In genomic region chr16:71817690-71818089, GRCh38 we compare ENCODE assay signal across 12 cellular contexts. TPM values are rescaled to one million over a fixed set of nuclear protein-coding genes. Genes with fewer than 3 reads are reported as not detected.
DNase-seq lines count a peak whose midpoint lies in the region; ATAC-seq, FAIRE-seq and TF ChIP-seq lines count a peak whose summit lies in the region.
"Had no signal": no experiment of that assay in that cellular context is flagged by ENCODE, and none has a peak within 500 bp of the region (broad histone marks: within the 10 kb centered on the region; RNA-seq: fewer than 3 reads in every experiment).

No MANE protein-coding gene starts in this region.

- H3K79me2 ChIP-seq in keratinocyte (ENCODE audit: control insufficient read depth, insufficient read depth, low read length): no peaks in the 10 kb centered on the region

- DNase-seq in Right ventricle myocardium inferior (ENCODE audit: missing footprints) (no peak), cardiac septum (ENCODE audit: low spot score) (no peak), keratinocyte (ENCODE audit: low read depth, low spot score) (no peak), aorta (no peak), COR-L47 (lab: John Stamatoyannopoulos, UW) (no peak), globus pallidus (ENCODE audit: low spot score) (no peak)
- no peak for DNase-seq in activated CD8-positive, alpha-beta T cell treated with anti-CD3 and anti-CD28 coated beads for 36 hours
- DNase-seq in stimulated activated CD4-positive, alpha-beta T cell treated with anti-CD3 and anti-CD28 coated beads, Interleukin-12 subunit alpha, Interleukin-12 subunit beta, amount 100 ng/mL, for 4 hours: no peak
- DNase-seq: hippocampal formation, NCI-H748 treated with DMSO at 0.1 percent for 48 hours, nephron progenitor cell had no signal

- intact Hi-C loops in Right ventricle myocardium inferior (cut with DNase I) (no loop called here), cardiac septum (cut with DNase I) (no loop called here), aorta (cut with DNase I) (loop anchor here in 1 of 2 donors (2.0 kb wide), 1 partner anchor 27 kb away; the partner anchor contains the start of gene ATXN1L)
- intact Hi-C loops in activated CD8-positive, alpha-beta T cell treated with anti-CD3 and anti-CD28 coated beads for 36 hours (cut with micrococcal nuclease): no loop called here

- H3K4me2 ChIP-seq in keratinocyte (ENCODE audit: control insufficient read depth, extremely low read depth, insufficient read depth, low read depth, low read length): peak overlapping the region; percentile 41

- H2AFZ ChIP-seq in keratinocyte (ENCODE audit: control insufficient read depth, low read length): peak overlapping the region; percentile 88

- peaks cover 14% of the 10 kb centered on the region for H3K4me1 Mint-ChIP-seq in activated CD8-positive, alpha-beta T cell treated with anti-CD3 and anti-CD28 coated beads for 36 hours (ENCODE audit: low read depth)

- POLR2A ChIA-PET in activated CD8-positive, alpha-beta T cell treated with anti-CD3 and anti-CD28 coated beads for 36 hours (lab: Charles Lee): no interaction called here

- H3K27ac Mint-ChIP-seq in activated CD8-positive, alpha-beta T cell treated with anti-CD3 and anti-CD28 coated beads for 36 hours: peak overlapping the region; percentile 79
- H3K27ac Mint-ChIP-seq: nephron progenitor cell had no signal

- H3K9me1 ChIP-seq in keratinocyte (ENCODE audit: control insufficient read depth, extremely low read depth, insufficient read depth, low read length): no peaks in the 10 kb centered on the region

- H3K27me3 ChIP-seq in keratinocyte (ENCODE audit: control insufficient read depth, extremely low read depth, insufficient read depth, low read length): no peaks in the 10 kb centered on the region
- H3K27me3 ChIP-seq in aorta (ENCODE audit: control insufficient read depth in 1 of 2, insufficient read depth in 2 of 2, low read length in 1 of 2): no peaks in the 10 kb centered on the region

- no peaks in the 10 kb centered on the region for H3K9me3 Mint-ChIP-seq in activated CD8-positive, alpha-beta T cell treated with anti-CD3 and anti-CD28 coated beads for 36 hours

- peak overlapping the region; percentile 28 for H3K4me3 Mint-ChIP-seq in activated CD8-positive, alpha-beta T cell treated with anti-CD3 and anti-CD28 coated beads for 36 hours
- H3K4me3 Mint-ChIP-seq: nephron progenitor cell had no signal

- no peaks in the 10 kb centered on the region for H3K36me3 Mint-ChIP-seq in activated CD8-positive, alpha-beta T cell treated with anti-CD3 and anti-CD28 coated beads for 36 hours (ENCODE audit: low read depth)

- CTCF ChIA-PET in activated CD8-positive, alpha-beta T cell treated with anti-CD3 and anti-CD28 coated beads for 36 hours (lab: Charles Lee): interaction anchor here (1.1 to 1.4 kb wide), 2 partner anchors 10 to 64 kb away, joined by 3 to 4 read pairs; no protein-coding TSS in a partner anchor

- no peaks in the 10 kb centered on the region for H3K9me3 ChIP-seq in keratinocyte (ENCODE audit: control insufficient read depth, low read depth, low read length)
- no peaks in the 10 kb centered on the region for H3K9me3 ChIP-seq in aorta (ENCODE audit: control insufficient read depth, low read length)

- no peaks in the 10 kb centered on the region for H4K20me1 ChIP-seq in keratinocyte (ENCODE audit: control insufficient read depth, extremely low read depth, insufficient read depth, low read length)

- H3K4me1 ChIP-seq in keratinocyte (ENCODE audit: control insufficient read depth, extremely low read depth, insufficient read depth, low read length) (peaks cover 14% of the 10 kb centered on the region), aorta (ENCODE audit: control insufficient read depth in 1 of 2, insufficient read depth in 2 of 2, low read length in 2 of 2) (no peaks in the 10 kb centered on the region)

- H3K36me3 ChIP-seq in keratinocyte (ENCODE audit: control insufficient read depth in 2 of 2, extremely low read depth in 1 of 2, insufficient read depth in 2 of 2, low read length in 2 of 2): no peaks in the 10 kb centered on the region
- H3K36me3 ChIP-seq in aorta (ENCODE audit: control insufficient read depth in 1 of 2, insufficient read depth in 2 of 2, low read length in 1 of 2): no peaks in the 10 kb centered on the region

- H3K27me3 Mint-ChIP-seq in activated CD8-positive, alpha-beta T cell treated with anti-CD3 and anti-CD28 coated beads for 36 hours: no peaks in the 10 kb centered on the region

- WGBS in aorta, 2 donors: 3% methylated on average over 2 of the region's 2 CpGs

- no peak for FAIRE-seq in keratinocyte (lab: Jason Lieb, UNC)
- FAIRE-seq: bronchial epithelial cell had no signal

- dilution Hi-C loops in keratinocyte (cut with MboI; ENCODE audit: extremely low pct_ligation_motif_present, low sequenced_read_pairs): no loop called here

- H3K4me3 ChIP-seq in keratinocyte (ENCODE audit: control insufficient read depth in 2 of 3, extremely low read depth in 1 of 3, insufficient read depth in 2 of 3, low read depth in 1 of 3, low read length in 3 of 3) (peak overlapping the region in 2 of 3 experiments; percentile 32 to 57), aorta (ENCODE audit: low read length in 2 of 2) (peak overlapping the region in 1 of 2 donors; percentile 1)

- peak; percentile 13 for ATAC-seq in Right ventricle myocardium inferior
- ATAC-seq in activated CD8-positive, alpha-beta T cell treated with anti-CD3 and anti-CD28 coated beads for 36 hours: no peak
- peak; percentile 58 for ATAC-seq in aorta (ENCODE audit: low FRiP score)

- TF ChIP-seq CTCF in activated CD8-positive, alpha-beta T cell treated with anti-CD3 and anti-CD28 coated beads for 36 hours (IDR thresholded peaks at IDR 0.05): no peak
- no peak for TF ChIP-seq CTCF in keratinocyte (optimal IDR thresholded peaks at IDR 0.05 in 1 of 3, IDR thresholded peaks at IDR 0.05 in 1 of 3, conservative IDR thresholded peaks at IDR 0.05 in 1 of 3; ENCODE audit: extremely low read depth in 1 of 3, insufficient read depth in 2 of 3, low read length in 3 of 3)

- H3K9ac ChIP-seq in keratinocyte (ENCODE audit: control insufficient read depth, extremely low read depth, insufficient read depth, low read length): no peak overlapping the region

- no peak overlapping the region for H3K27ac ChIP-seq in keratinocyte (ENCODE audit: control insufficient read depth, insufficient read depth, low read length)
- H3K27ac ChIP-seq in aorta (ENCODE audit: low read depth in 1 of 2, low read length in 2 of 2): peak overlapping the region; percentile 7 to 84

RNA-seq across cellular contexts. Expression of gene AP1G1, which starts 9.1 kb away (rescaled TPM):
- total RNA-seq in Right ventricle myocardium inferior (28.1 TPM), cardiac septum (39.2 TPM), aorta (10 to 100 TPM; 72.3 to 87.7 TPM)
- total RNA-seq in activated CD8-positive, alpha-beta T cell treated with anti-CD3 and anti-CD28 coated beads for 36 hours: 10 to 100 TPM; 53.9 to 57.4 TPM
- polyA plus RNA-seq in keratinocyte (61.7 to 82.5 TPM (median 62.5 TPM) in 3 replicates), aorta (10 to 100 TPM; 12.4 to 24.1 TPM)
- polyA plus RNA-seq in keratinocyte (2011; ENCODE audit: low read depth): 27.8 TPM
- polyA plus RNA-seq in keratinocyte (2011; cell fraction: cytosol; rRNA removed): 26.1 and 45.3 TPM in 2 replicates
- polyA plus RNA-seq in keratinocyte (2011; cell fraction: nucleus; rRNA removed): 95.0 and 106 TPM in 2 replicates
- polyA plus RNA-seq in keratinocyte (2012; ENCODE audit: low replicate concordance): 35.0 and 44.1 TPM in 2 replicates
- polyA minus RNA-seq in keratinocyte: 84.0 to 128 TPM (median 126 TPM) in 3 replicates
- polyA minus RNA-seq in keratinocyte (2011; cell fraction: cytosol; rRNA and poly(A)+ RNA removed): 56.6 TPM
- 101 and 202 TPM in 2 replicates for polyA minus RNA-seq in keratinocyte (2011; cell fraction: nucleus; rRNA and poly(A)+ RNA removed)

RNA-seq across cellular contexts. Expression of gene ATXN1L, which starts 28.1 kb away (rescaled TPM):
- total RNA-seq in Right ventricle myocardium inferior (13.4 TPM), cardiac septum (22.9 TPM), aorta (10 to 100 TPM; 30.4 to 31.2 TPM)
- 10 to 100 TPM; 13.6 to 14.9 TPM for total RNA-seq in activated CD8-positive, alpha-beta T cell treated with anti-CD3 and anti-CD28 coated beads for 36 hours
- polyA plus RNA-seq in keratinocyte (10.8 to 16.0 TPM (median 12.8 TPM) in 3 replicates), aorta (10 to 100 TPM in 1 of 2 donors, 1 to 10 TPM in 1; 7.9 to 10.8 TPM)
- 4.2 TPM for polyA plus RNA-seq in keratinocyte (2011; ENCODE audit: low read depth)
- polyA plus RNA-seq in keratinocyte (2011; cell fraction: cytosol; rRNA removed): 9.1 and 11.1 TPM in 2 replicates
- 24.3 and 27.1 TPM in 2 replicates for polyA plus RNA-seq in keratinocyte (2011; cell fraction: nucleus; rRNA removed)
- 11.7 and 12.8 TPM in 2 replicates for polyA plus RNA-seq in keratinocyte (2012; ENCODE audit: low replicate concordance)
- polyA minus RNA-seq in keratinocyte: 15.1 to 25.6 TPM (median 16.3 TPM) in 3 replicates
- 10.7 TPM for polyA minus RNA-seq in keratinocyte (2011; cell fraction: cytosol; rRNA and poly(A)+ RNA removed)
- 13.3 and 19.9 TPM in 2 replicates for polyA minus RNA-seq in keratinocyte (2011; cell fraction: nucleus; rRNA and poly(A)+ RNA removed)
